In the genomic region with DNA sequence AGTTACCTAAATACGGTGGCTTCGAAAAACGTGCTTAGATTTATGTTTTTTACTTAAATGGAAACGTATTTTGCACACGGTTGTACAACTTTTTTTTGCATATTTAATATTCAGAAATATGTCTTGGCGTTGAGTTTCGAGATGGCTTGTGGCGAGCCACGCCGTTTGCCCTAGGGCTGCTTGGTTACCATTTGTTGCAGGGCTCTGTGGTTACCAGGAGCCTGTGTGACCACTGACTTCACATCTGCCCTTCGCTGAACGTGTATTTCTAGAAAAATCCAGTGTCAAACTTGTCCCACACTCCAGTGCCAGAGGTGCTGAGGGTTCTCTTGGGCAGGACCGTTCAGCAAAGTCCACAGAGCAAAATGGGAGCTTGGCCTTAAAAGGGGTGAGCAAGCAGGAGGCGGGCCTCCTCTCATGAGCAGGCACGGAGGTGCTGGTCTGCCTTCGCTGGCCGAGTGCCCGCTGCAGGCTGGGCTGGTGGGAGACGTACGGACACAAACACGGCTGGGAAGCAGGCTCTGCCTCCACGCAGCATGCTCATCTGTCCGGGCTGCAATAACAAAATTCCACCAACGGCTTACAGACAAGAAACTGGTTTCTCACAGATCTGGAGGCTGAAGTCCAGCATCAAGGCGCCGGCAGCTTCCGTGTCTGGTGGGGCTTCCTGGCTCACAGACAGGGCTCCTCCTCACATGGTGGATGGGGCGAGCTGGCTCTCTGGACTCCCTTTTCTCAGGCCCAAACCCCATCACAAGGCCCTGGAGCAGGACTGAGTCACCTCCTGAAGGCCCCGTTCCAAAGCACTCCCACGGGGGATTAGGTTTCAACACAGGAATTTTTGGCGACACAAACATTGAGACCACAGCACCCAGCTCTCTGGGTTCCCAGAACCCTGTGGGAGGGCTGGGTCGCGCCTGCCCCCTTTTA, we compare ENCODE assay signal across 10 cellular contexts. TPM values are rescaled to one million over a fixed set of nuclear protein-coding genes. Genes with fewer than 3 reads are reported as not detected.
DNase-seq lines count a peak whose midpoint lies in the region; ATAC-seq and TF ChIP-seq lines count a peak whose summit lies in the region.
"Had no signal": no experiment of that assay in that cellular context is flagged by ENCODE, and none has a peak within 500 bp of the region (broad histone marks: within the 10 kb centered on the region; RNA-seq: fewer than 3 reads in every experiment).

No MANE protein-coding gene starts in this region.

- CTCF ChIA-PET in T-cell (lab: Charles Lee) = no interaction called here

- peak overlapping the region; percentile 24 to 74 (median 74) for H3K4me3 Mint-ChIP-seq in T-cell

- H2AFZ ChIP-seq in ACC112 (ENCODE audit: low read length, unreplicated experiment) = no peak overlapping the region

- H3K36me3 Mint-ChIP-seq in T-cell = peaks cover 24% of the 10 kb centered on the region

- DNase-seq in T-cell = no peak
- DNase-seq in foreskin fibroblast = peak; percentile 81 to 84
- DNase-seq in activated gamma-delta T cell treated with Interleukin-2 at 50 U/mL for 16 hours = no peak
- DNase-seq: kidney glomerular epithelial cell, SW 1271 had no signal

- ATAC-seq in GM21529 (IDR thresholded peaks at IDR 0.05; ENCODE audit: unreplicated experiment) (peak; percentile 15), T-cell (replicated peaks in 1 of 4) (no peak), HG03139 (IDR thresholded peaks at IDR 0.05; ENCODE audit: unreplicated experiment) (no peak), GM21360 (IDR thresholded peaks at IDR 0.05; ENCODE audit: unreplicated experiment) (no peak), GM18502 (IDR thresholded peaks at IDR 0.05; ENCODE audit: poor library complexity, unreplicated experiment) (no peak)

- peak overlapping the region; percentile 98 to 99 for H3K27ac Mint-ChIP-seq in T-cell

- no peaks in the 10 kb centered on the region for H3K27me3 ChIP-seq in ACC112 (ENCODE audit: insufficient read depth, low read length)

- no peak overlapping the region for H3K4me3 ChIP-seq in ACC112 (ENCODE audit: low read depth, low read length)
- H3K4me3 ChIP-seq in foreskin fibroblast (ENCODE audit: low read depth in 1 of 2, low read length in 2 of 2) = no peak overlapping the region

- peaks cover 17% of the 10 kb centered on the region for H3K79me2 ChIP-seq in ACC112 (ENCODE audit: control insufficient read depth, insufficient read depth, low read length, unreplicated experiment)

- no peaks in the 10 kb centered on the region for H3K9me3 Mint-ChIP-seq in T-cell

- TF ChIP-seq CTCF in foreskin fibroblast (IDR thresholded peaks at IDR 0.05; ENCODE audit: low read depth, low read length) = no peak

- H3K36me3 ChIP-seq in ACC112 (ENCODE audit: insufficient read depth, low read length) = peaks cover 8% of the 10 kb centered on the region; the same call in 1 of the 2 replicates

- H3K27me3 Mint-ChIP-seq in T-cell = no peaks in the 10 kb centered on the region

- H3K27ac ChIP-seq in ACC112 (ENCODE audit: low read depth, low read length) = peak overlapping the region; percentile 69

- peaks cover 55% of the 10 kb centered on the region for H3K4me1 ChIP-seq in ACC112 (ENCODE audit: control insufficient read depth, insufficient read depth, low read length, unreplicated experiment)

- POLR2A ChIA-PET in T-cell (lab: Charles Lee) = interaction anchor here in 1 of 2 donors (1.2 kb wide), 1 partner anchor 8 kb away, joined by 3 read pairs; no protein-coding TSS in a partner anchor

- H3K4me1 Mint-ChIP-seq in T-cell = peaks cover 58 to 82% (median 78%) of the 10 kb centered on the region in 3 donors

RNA-seq across cellular contexts. Expression of a gene that starts 5.4 kb away (rescaled TPM):
- total RNA-seq in T-cell = 10 to 100 TPM; 10.6 to 32.5 (median 29.8) TPM

RNA-seq across cellular contexts. Expression of a gene that starts 7.0 kb away (rescaled TPM):
- 10 to 100 TPM; 16.4 to 21.7 (median 18.8) TPM for total RNA-seq in T-cell

Comparison
In these comparisons a context has a peak if more than half of its experiments do, and no peak if none do; other contexts are left out.
1. DNase-seq: peak in foreskin fibroblast (2 of 2); none in T-cell (0 of 34) and activated gamma-delta T cell treated with Interleukin-2 at 50 U/mL for 16 hours (single experiment).